Comparison of ENCODE assay signal across 8 cellular contexts in the genomic region with DNA sequence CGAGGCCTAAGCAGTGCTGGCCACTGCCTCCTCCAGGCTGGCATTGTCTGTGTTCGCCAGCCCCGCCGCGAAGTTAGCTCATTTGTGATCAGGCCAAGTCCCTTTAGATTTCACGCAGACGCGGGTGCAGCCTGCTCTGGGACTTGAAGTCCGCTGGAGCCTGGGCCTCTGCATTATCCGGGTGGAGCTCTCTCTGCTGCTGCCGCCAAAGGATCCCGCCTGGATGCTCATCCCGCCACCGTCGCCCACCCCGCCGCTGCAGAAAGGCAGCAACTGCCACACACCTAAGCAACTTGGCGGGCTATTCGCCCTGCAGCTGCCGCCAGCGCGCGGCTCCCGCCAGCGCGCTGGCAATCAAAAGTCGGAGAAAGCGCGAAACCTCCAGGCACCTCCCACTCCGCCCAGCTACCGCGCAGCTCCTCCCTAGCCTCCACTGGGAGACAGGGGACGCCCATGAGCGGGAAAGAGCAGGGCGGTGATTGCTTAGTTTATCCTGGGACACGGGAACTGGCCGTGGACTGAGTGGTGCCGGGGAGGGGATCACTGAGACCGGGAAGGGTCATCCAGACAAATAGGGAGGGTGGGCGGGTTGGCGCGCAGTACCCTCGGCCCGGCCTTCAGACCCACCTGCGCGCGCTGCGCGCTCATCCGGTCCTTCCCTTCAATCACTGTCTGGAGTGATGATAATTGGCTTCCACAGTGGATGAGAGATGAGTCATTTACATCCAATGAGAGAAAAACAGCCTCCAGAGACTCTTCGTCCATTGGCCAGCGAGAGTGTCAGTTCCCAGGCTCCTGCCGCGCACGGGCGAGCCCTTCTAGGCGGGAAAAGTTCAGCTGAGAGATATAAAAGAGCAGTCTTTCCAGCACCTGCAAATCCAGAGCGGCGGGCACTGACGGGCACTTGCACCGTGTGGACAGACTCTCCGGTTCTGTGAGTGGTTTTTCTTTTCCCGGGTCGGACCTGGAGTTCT.
DNase-seq lines count a peak whose midpoint lies in the region; ATAC-seq and TF ChIP-seq lines count a peak whose summit lies in the region.

A gene with protein sequence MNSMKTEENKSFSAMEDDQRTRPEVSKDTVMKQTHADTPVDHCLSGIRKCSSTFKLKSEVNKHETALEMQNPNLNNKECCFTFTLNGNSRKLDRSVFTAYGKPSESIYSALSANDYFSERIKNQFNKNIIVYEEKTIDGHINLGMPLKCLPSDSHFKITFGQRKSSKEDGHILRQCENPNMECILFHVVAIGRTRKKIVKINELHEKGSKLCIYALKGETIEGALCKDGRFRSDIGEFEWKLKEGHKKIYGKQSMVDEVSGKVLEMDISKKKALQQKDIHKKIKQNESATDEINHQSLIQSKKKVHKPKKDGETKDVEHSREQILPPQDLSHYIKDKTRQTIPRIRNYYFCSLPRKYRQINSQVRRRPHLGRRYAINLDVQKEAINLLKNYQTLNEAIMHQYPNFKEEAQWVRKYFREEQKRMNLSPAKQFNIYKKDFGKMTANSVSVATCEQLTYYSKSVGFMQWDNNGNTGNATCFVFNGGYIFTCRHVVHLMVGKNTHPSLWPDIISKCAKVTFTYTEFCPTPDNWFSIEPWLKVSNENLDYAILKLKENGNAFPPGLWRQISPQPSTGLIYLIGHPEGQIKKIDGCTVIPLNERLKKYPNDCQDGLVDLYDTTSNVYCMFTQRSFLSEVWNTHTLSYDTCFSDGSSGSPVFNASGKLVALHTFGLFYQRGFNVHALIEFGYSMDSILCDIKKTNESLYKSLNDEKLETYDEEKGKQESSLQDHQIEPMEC (plus strand): TSS at position 875 of the 974 bp plus-strand sequence. CDS start 2,389 bp downstream, outside the sequence.

- peak; percentile 50 for DNase-seq in AG09319 (ENCODE audit: extremely low read depth, low read depth)
- peak; percentile 96 for DNase-seq in NCI-H2196 (lab: John Stamatoyannopoulos, UW; ENCODE audit: unreplicated experiment)
- DNase-seq in activated CD4-positive, alpha-beta T cell treated with anti-CD3 and anti-CD28 coated beads for 24 hours (ENCODE audit: low read depth in 2 of 2): peak; percentile 33 to 56
- peak; percentile 82 for DNase-seq in coronary artery (ENCODE audit: low spot score)
- DNase-seq in kidney tubule cell (ENCODE audit: low spot score): peak; percentile 95
- DNase-seq in stimulated activated CD4-positive, alpha-beta T cell treated with anti-CD3 and anti-CD28 coated beads, Interleukin-1b, Interleukin-23, amount 100 ng/mL, for 4 hours (ENCODE audit: low read depth in 2 of 2): peak; percentile 18 to 31

- peak; percentile 22 for TF ChIP-seq CTCF in AG09319 (IDR thresholded peaks at IDR 0.05; ENCODE audit: low read depth, low read length)
- no peak for TF ChIP-seq CTCF in coronary artery (IDR thresholded peaks at IDR 0.05)

- H3K27ac ChIP-seq in coronary artery: peak within 1 kb of the TSS in 1 of 2 donors; percentile 30

- peak within 1 kb of the TSS; percentile 73 for H3K4me3 ChIP-seq in coronary artery

- peak; percentile 70 for ATAC-seq in GM18909 (IDR thresholded peaks at IDR 0.05; ENCODE audit: poor library complexity, unreplicated experiment)
- ATAC-seq in HG03135 (IDR thresholded peaks at IDR 0.05; ENCODE audit: unreplicated experiment): peak; percentile 80

Comparison
In these comparisons a context has a peak if more than half of its experiments do, and no peak if none do; other contexts are left out.
1. DNase-seq: peak in every context shown above with its lines; median percentile 96 in NCI-H2196; 95 in kidney tubule cell; 82 in coronary artery; 50 in AG09319; 44 in activated CD4-positive, alpha-beta T cell treated with anti-CD3 and anti-CD28 coated beads for 24 hours; 24 in stimulated activated CD4-positive, alpha-beta T cell treated with anti-CD3 and anti-CD28 coated beads, Interleukin-1b, Interleukin-23, amount 100 ng/mL, for 4 hours.